ENCODE assay signal across 1 cellular context in the genomic region with DNA sequence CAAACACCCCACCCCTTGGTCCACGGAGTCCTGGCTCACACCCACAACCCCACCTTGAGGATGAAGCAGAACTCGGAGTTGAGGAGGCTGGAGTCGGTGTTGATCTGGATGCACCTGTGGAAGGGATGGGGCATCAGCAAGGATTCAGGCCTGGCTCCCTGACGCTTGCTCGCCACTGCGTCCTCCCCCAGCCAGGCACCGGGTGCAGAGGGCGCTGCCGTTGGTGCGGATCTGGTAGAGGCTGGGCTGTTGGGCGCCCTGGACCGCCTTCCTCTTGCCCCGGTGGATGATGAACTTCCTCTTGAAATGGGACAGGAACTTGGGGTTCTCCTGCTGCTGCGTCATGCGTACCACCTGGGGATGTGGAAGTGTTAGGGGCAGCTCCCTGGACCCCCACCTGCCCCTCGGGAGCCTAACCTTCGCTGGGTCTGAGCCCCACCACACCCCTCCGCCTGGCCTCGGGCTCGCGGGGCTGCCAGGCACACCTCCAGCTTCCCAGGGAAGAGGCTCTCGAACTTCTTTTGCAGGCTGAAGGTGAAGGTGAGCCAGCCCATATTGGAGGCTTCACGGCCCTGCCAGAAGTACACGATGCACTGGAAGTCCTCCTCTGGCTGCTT.
TF ChIP-seq lines count a peak whose summit lies in the region.

No MANE protein-coding gene starts in this region.

TF ChIP-seq in HCT116, 20 proteins besides CTCF, POLR2A, EP300 and RAD21 (continued from another document):
- TF ChIP-seq EZH2 (IDR thresholded peaks at IDR 0.05) (no peak), SIN3A (IDR thresholded peaks at IDR 0.05; ENCODE audit: low read depth) (no peak), ELF1 (IDR thresholded peaks at IDR 0.05; ENCODE audit: borderline replicate concordance, low read depth) (no peak), CBX3 (IDR thresholded peaks at IDR 0.05; ENCODE audit: low read depth) (no peak), TCF7L2 (IDR thresholded peaks at IDR 0.05; ENCODE audit: borderline replicate concordance, extremely low read depth, insufficient read depth, insufficient read length) (no peak), FOSL1 (IDR thresholded peaks at IDR 0.05; ENCODE audit: low read depth) (no peak), ZFX (IDR thresholded peaks at IDR 0.05) (no peak), JUND (IDR thresholded peaks at IDR 0.05) (no peak), EZH2phosphoT487 (IDR thresholded peaks at IDR 0.05; ENCODE audit: borderline replicate concordance) (no peak), YY1 (IDR thresholded peaks at IDR 0.05; ENCODE audit: extremely low read depth, insufficient replicate concordance, low read depth, low read length) (no peak)
- TF ChIP-seq, protein P1, sequence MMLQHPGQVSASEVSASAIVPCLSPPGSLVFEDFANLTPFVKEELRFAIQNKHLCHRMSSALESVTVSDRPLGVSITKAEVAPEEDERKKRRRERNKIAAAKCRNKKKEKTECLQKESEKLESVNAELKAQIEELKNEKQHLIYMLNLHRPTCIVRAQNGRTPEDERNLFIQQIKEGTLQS (IDR thresholded peaks at IDR 0.05), result no peak
- TF ChIP-seq, protein P2, sequence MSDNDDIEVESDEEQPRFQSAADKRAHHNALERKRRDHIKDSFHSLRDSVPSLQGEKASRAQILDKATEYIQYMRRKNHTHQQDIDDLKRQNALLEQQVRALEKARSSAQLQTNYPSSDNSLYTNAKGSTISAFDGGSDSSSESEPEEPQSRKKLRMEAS (IDR thresholded peaks at IDR 0.05), result no peak
TF ChIP-seq in HCT116: peak in this region for 0.
